Comparison of ENCODE assay signal across 10 cellular contexts in genomic region chr20:41180599-41181333, GRCh38. TPM values are rescaled to one million over a fixed set of nuclear protein-coding genes. Genes with fewer than 3 reads are reported as not detected.
DNase-seq lines count a peak whose midpoint lies in the region; ATAC-seq and TF ChIP-seq lines count a peak whose summit lies in the region.
"Had no signal": no experiment of that assay in that cellular context is flagged by ENCODE, and none has a peak within 500 bp of the region (broad histone marks: within the 10 kb centered on the region; RNA-seq: fewer than 3 reads in every experiment).

No MANE protein-coding gene starts in this region.

- POLR2A ChIA-PET in CD4-positive, alpha-beta memory T cell (lab: Charles Lee; ENCODE audit: partially characterized antibody): interaction anchor here (1.3 to 1.7 kb wide), 3 partner anchors 24 to 39 kb away, joined by 3 to 9 read pairs (median 4); no protein-coding TSS in a partner anchor

- peak overlapping the region in 5 of 7 donors; percentile 36 to 59 (median 37) for H3K27ac Mint-ChIP-seq in CD4-positive, alpha-beta memory T cell
- H3K27ac Mint-ChIP-seq in HFFc6 (peak overlapping the region; percentile 58), nephron progenitor cell (peak overlapping the region; percentile 93)

- peaks cover 6% of the 10 kb centered on the region for H3K36me3 ChIP-seq in CD4-positive, alpha-beta memory T cell (ENCODE audit: insufficient read depth, low read length)
- H3K36me3 ChIP-seq in breast epithelium: no peaks in the 10 kb centered on the region

- H3K4me1 Mint-ChIP-seq in CD4-positive, alpha-beta memory T cell: peaks cover 1 to 19% (median 11%) of the 10 kb centered on the region in 4 donors
- H3K4me1 Mint-ChIP-seq in HFFc6 (ENCODE audit: low read depth): peaks cover 49% of the 10 kb centered on the region
- peaks cover 11% of the 10 kb centered on the region for H3K4me1 Mint-ChIP-seq in nephron progenitor cell

- CTCF ChIA-PET in CD4-positive, alpha-beta memory T cell (lab: Charles Lee; ENCODE audit: partially characterized antibody): interaction anchor here (1.5 to 1.8 kb wide), 2 partner anchors 9 to 46 kb away, joined by 3 to 8 read pairs; no protein-coding TSS in a partner anchor

- TF ChIP-seq POLR2A in breast epithelium (IDR thresholded peaks at IDR 0.05): no peak

- H3K27ac ChIP-seq in CD4-positive, alpha-beta memory T cell (ENCODE audit: low read depth, low read length): no peak overlapping the region
- H3K27ac ChIP-seq in breast epithelium: peak overlapping the region; percentile 44 to 73

- no peaks in the 10 kb centered on the region for H3K9me3 Mint-ChIP-seq in CD4-positive, alpha-beta memory T cell
- H3K9me3 Mint-ChIP-seq in HFFc6 (no peaks in the 10 kb centered on the region), nephron progenitor cell (no peaks in the 10 kb centered on the region)

- no peak overlapping the region for H3K4me3 ChIP-seq in CD4-positive, alpha-beta memory T cell (ENCODE audit: low read length in 2 of 2)
- H3K4me3 ChIP-seq in breast epithelium: no peak overlapping the region

- peak overlapping the region in 1 of 8 donors; percentile 33 for H3K4me3 Mint-ChIP-seq in CD4-positive, alpha-beta memory T cell
- H3K4me3 Mint-ChIP-seq in HFFc6 (no peak overlapping the region), nephron progenitor cell (no peak overlapping the region)

- H3K27me3 ChIP-seq in CD4-positive, alpha-beta memory T cell (ENCODE audit: insufficient read depth, low read length): no peaks in the 10 kb centered on the region
- no peaks in the 10 kb centered on the region for H3K27me3 ChIP-seq in breast epithelium

- no peak for ATAC-seq in GM18519 (IDR thresholded peaks at IDR 0.05; ENCODE audit: low FRiP score, unreplicated experiment)

- DNase-seq in CD4-positive, alpha-beta memory T cell: no peak
- no peak for DNase-seq in HFFc6
- peak; percentile 13 to 33 for DNase-seq in breast epithelium (ENCODE audit: low spot score in 2 of 2)
- no peak for DNase-seq in nephron progenitor cell
- no peak for DNase-seq in NCI-H187 (lab: John Stamatoyannopoulos, UW)
- no peak for DNase-seq in NK-92 (lab: John Stamatoyannopoulos, UW; ENCODE audit: unreplicated experiment)
- DNase-seq in putamen (ENCODE audit: low spot score): no peak
- DNase-seq: H7, NCI-H2171 treated with DMSO at 0.1 percent for 48 hours had no signal

- TF ChIP-seq CTCF in HFFc6 (IDR thresholded peaks at IDR 0.05) (no peak), breast epithelium (IDR thresholded peaks at IDR 0.05) (no peak), nephron progenitor cell (IDR thresholded peaks at IDR 0.05) (no peak)

- no peaks in the 10 kb centered on the region for H3K4me1 ChIP-seq in CD4-positive, alpha-beta memory T cell (ENCODE audit: insufficient read depth, low read length)
- H3K4me1 ChIP-seq in breast epithelium: peaks cover 0 to 3% of the 10 kb centered on the region in 2 donors

- intact Hi-C loops in CD4-positive, alpha-beta memory T cell (cut with micrococcal nuclease): no loop called here
- intact Hi-C loops in breast epithelium (cut with DNase I; ENCODE audit: low total_unique reads): no loop called here

- no peaks in the 10 kb centered on the region for H3K27me3 Mint-ChIP-seq in CD4-positive, alpha-beta memory T cell
- peaks cover 4% of the 10 kb centered on the region for H3K27me3 Mint-ChIP-seq in HFFc6 (ENCODE audit: insufficient read depth)
- no peaks in the 10 kb centered on the region for H3K27me3 Mint-ChIP-seq in nephron progenitor cell (ENCODE audit: low read depth, poor library complexity)

- H3K36me3 Mint-ChIP-seq in CD4-positive, alpha-beta memory T cell: peaks cover 0 to 21% of the 10 kb centered on the region in 2 donors
- H3K36me3 Mint-ChIP-seq in HFFc6 (ENCODE audit: low read depth): peaks cover 46% of the 10 kb centered on the region
- H3K36me3 Mint-ChIP-seq in nephron progenitor cell (ENCODE audit: low read depth): peaks cover 36% of the 10 kb centered on the region

- no peaks in the 10 kb centered on the region for H3K9me3 ChIP-seq in CD4-positive, alpha-beta memory T cell (ENCODE audit: control insufficient read depth in 1 of 2, low read length in 2 of 2)
- no peaks in the 10 kb centered on the region for H3K9me3 ChIP-seq in breast epithelium

RNA-seq across cellular contexts. Expression of gene PLCG1, which starts 43.4 kb away (rescaled TPM):
- total RNA-seq in CD4-positive, alpha-beta memory T cell: 100 to 1,000 TPM; 319 to 320 TPM
- polyA plus RNA-seq in CD4-positive, alpha-beta memory T cell: 10 to 100 TPM; 22.8 to 68.7 TPM
- total RNA-seq in HFFc6 (2021; fragmentation: NEBNext Ultra II Directional; extraction: Animal tissue kit (Norgen Biotek cat#: 25700)): 10 to 100 TPM; 44.4 to 62.1 (median 50.1) TPM
- total RNA-seq in breast epithelium: 100 to 1,000 TPM in 1 of 3 donors, 10 to 100 TPM in 2; 88.5 to 132 (median 92.3) TPM

Comparison
In these comparisons a context has a peak if more than half of its experiments do, and no peak if none do; other contexts are left out.
1. DNase-seq: peak in breast epithelium (2 of 2); none in CD4-positive, alpha-beta memory T cell (0 of 5), HFFc6 (single experiment), nephron progenitor cell (single experiment), NCI-H187 (0 of 2), NK-92 (single experiment) and putamen (single experiment).
2. H3K27ac Mint-ChIP-seq: peak in every context shown above with its lines; median percentile 93 in nephron progenitor cell; 58 in HFFc6; 37 in CD4-positive, alpha-beta memory T cell.